In genomic region chr2:28276076-28276618, GRCh38 we compare ENCODE assay signal across 8 cellular contexts.
DNase-seq lines count a peak whose midpoint lies in the region; ATAC-seq lines count a peak whose summit lies in the region.

No MANE protein-coding gene starts in this region.

- DNase-seq in NCI-H510A treated with DMSO at 0.1 percent for 48 hours (lab: John Stamatoyannopoulos, UW) (peak; percentile 39), NCI-H510A (lab: John Stamatoyannopoulos, UW) (no peak), glomerular endothelial cell (ENCODE audit: extremely low read depth, low read depth, low spot score) (peak; percentile 92), cerebellar nuclear complex (lab: John Stamatoyannopoulos, UW) (no peak)
- peak; percentile 9 to 12 for DNase-seq in activated CD4-positive, alpha-beta T cell treated with anti-CD3 and anti-CD28 coated beads, Interleukin-2, amount 50 U/mL, for 4 hours
- peak; percentile 36 for DNase-seq in stimulated activated CD8-positive, alpha-beta memory T cell treated with anti-CD3 and anti-CD28 coated beads, Interleukin-4, amount 100 ng/mL, for 48 hours

- peak; percentile 74 for ATAC-seq in HG03354 (IDR thresholded peaks at IDR 0.05; ENCODE audit: poor library complexity, severe bottlenecking, unreplicated experiment)
- ATAC-seq in GM21825 (IDR thresholded peaks at IDR 0.05; ENCODE audit: unreplicated experiment), result no peak

Comparison
In these comparisons a context has a peak if more than half of its experiments do, and no peak if none do; other contexts are left out.
1. DNase-seq: peak in NCI-H510A treated with DMSO at 0.1 percent for 48 hours (single experiment), activated CD4-positive, alpha-beta T cell treated with anti-CD3 and anti-CD28 coated beads, Interleukin-2, amount 50 U/mL, for 4 hours (2 of 2), glomerular endothelial cell (single experiment) and stimulated activated CD8-positive, alpha-beta memory T cell treated with anti-CD3 and anti-CD28 coated beads, Interleukin-4, amount 100 ng/mL, for 48 hours (single experiment); none in NCI-H510A (single experiment) and cerebellar nuclear complex (0 of 2).